In the genomic region with DNA sequence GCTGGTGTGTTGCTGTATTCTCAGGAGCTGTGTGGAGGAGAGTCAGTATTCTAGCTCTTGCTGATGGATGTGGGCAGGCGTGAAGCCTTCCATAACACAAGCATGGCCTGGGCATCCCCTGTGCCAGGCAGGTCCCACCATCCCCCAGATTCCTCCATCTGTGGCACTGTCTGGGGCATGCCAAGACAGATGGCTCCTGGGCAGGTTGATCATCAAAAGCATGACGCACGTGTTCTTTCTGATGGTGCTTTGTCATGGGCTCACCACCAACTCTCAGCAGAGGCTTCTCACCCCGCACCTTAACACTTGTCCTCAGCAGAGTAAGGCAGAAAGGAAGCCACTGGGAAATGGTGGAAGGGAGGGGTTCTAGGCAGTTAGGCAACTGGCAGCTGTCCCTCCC, we compare ENCODE assay signal across 15 cellular contexts.
DNase-seq lines count a peak whose midpoint lies in the region; ATAC-seq and TF ChIP-seq lines count a peak whose summit lies in the region.
"Had no signal": no experiment of that assay in that cellular context is flagged by ENCODE, and none has a peak within 500 bp of the region (broad histone marks: within the 10 kb centered on the region; RNA-seq: fewer than 3 reads in every experiment).

No MANE protein-coding gene starts in this region.

- ATAC-seq in lung (ENCODE audit: insufficient read depth, low FRiP score) (peak; percentile 16), heart left ventricle (no peak)

- DNase-seq in Ammon's horn (ENCODE audit: low spot score) (peak; percentile 14), NCI-H1694 (lab: John Stamatoyannopoulos, UW) (peak; percentile 31), cerebellar cortex (ENCODE audit: low spot score) (peak; percentile 84), lung (ENCODE audit: low spot score) (no peak), MM.1S (no peak), smooth muscle cell (lab: John Stamatoyannopoulos, UW; ENCODE audit: unreplicated experiment) (no peak), heart left ventricle (no peak)
- no peak for DNase-seq in effector CD8-positive, alpha-beta T cell (lab: John Stamatoyannopoulos, UW)
- DNase-seq: BE2C; CD4-positive, alpha-beta memory T cell; DND-41; GF-D8; HCEC 1CT; HFFc6 had no signal

- intact Hi-C loops in heart left ventricle (cut with DNase I), result no loop called here

- H3F3A ChIP-seq in MM.1S (ENCODE audit: insufficient read depth, low read length), result no peaks in the 10 kb centered on the region
- no peaks in the 10 kb centered on the region for H3F3A ChIP-seq in smooth muscle cell (ENCODE audit: low read depth)

- no peaks in the 10 kb centered on the region for H3K79me2 ChIP-seq in MM.1S (ENCODE audit: low read length)
- H3K79me2 ChIP-seq in smooth muscle cell (ENCODE audit: low read depth), result no peaks in the 10 kb centered on the region

- TF ChIP-seq POLR2A in heart left ventricle (IDR thresholded peaks at IDR 0.05), result no peak

- H4K20me1 ChIP-seq in MM.1S (ENCODE audit: insufficient read depth, low read length) (no peaks in the 10 kb centered on the region), smooth muscle cell (ENCODE audit: low read depth) (no peaks in the 10 kb centered on the region)

- H3K27me3 ChIP-seq in lung (ENCODE audit: control insufficient read depth, insufficient read depth), result no peaks in the 10 kb centered on the region
- no peaks in the 10 kb centered on the region for H3K27me3 ChIP-seq in MM.1S (replicated peaks; ENCODE audit: insufficient read depth, low read length)
- H3K27me3 ChIP-seq in smooth muscle cell (ENCODE audit: low read depth), result no peaks in the 10 kb centered on the region
- H3K27me3 ChIP-seq in heart left ventricle, result no peaks in the 10 kb centered on the region
- H3K27me3 ChIP-seq: BE2C had no signal

- H3K9me2 ChIP-seq in MM.1S (replicated peaks; ENCODE audit: insufficient read depth, low read length), result no peaks in the 10 kb centered on the region

- no peak overlapping the region for H3K4me2 ChIP-seq in MM.1S (ENCODE audit: low read depth, low read length)
- no peak overlapping the region for H3K4me2 ChIP-seq in smooth muscle cell

- H3K9me3 ChIP-seq in lung (ENCODE audit: control insufficient read depth in 2 of 2, insufficient read depth in 1 of 2, low read length in 1 of 2) (no peaks in the 10 kb centered on the region), MM.1S (replicated peaks; ENCODE audit: insufficient read depth, low read length) (no peaks in the 10 kb centered on the region), smooth muscle cell (replicated peaks; ENCODE audit: low read depth) (no peaks in the 10 kb centered on the region), heart left ventricle (no peaks in the 10 kb centered on the region)
- H3K9me3 ChIP-seq: BE2C had no signal

- WGBS in lung, 2 donors, result 92 to 96% methylated on average over 4 of the region's 4 CpGs
- 97% methylated on average over 3 of the region's 4 CpGs for WGBS in smooth muscle cell (ENCODE audit: low lambda C conversion rate)
- 86 to 95% (median 93%) methylated on average over 3 to 4 of the region's 4 CpGs for WGBS in heart left ventricle, 4 donors

- TF ChIP-seq CTCF in lung (IDR thresholded peaks at IDR 0.05; ENCODE audit: control extremely low read depth, extremely low read depth) (no peak), MM.1S (IDR thresholded peaks at IDR 0.05; ENCODE audit: low read length) (no peak), smooth muscle cell (IDR thresholded peaks at IDR 0.05; ENCODE audit: borderline replicate concordance, insufficient read depth, poor library complexity, severe bottlenecking) (no peak), heart left ventricle (IDR thresholded peaks at IDR 0.05) (no peak)

- H3K27ac ChIP-seq in lung (ENCODE audit: low read depth in 1 of 2, low read length in 1 of 2), result no peak overlapping the region
- no peak overlapping the region for H3K27ac ChIP-seq in MM.1S (ENCODE audit: low read length)
- H3K27ac ChIP-seq in smooth muscle cell (ENCODE audit: low read depth), result no peak overlapping the region
- H3K27ac ChIP-seq in heart left ventricle, result no peak overlapping the region
- H3K27ac ChIP-seq: C4-2B had no signal

- H3K4me3 ChIP-seq in lung, result no peak overlapping the region
- no peak overlapping the region for H3K4me3 ChIP-seq in MM.1S (ENCODE audit: low read length)
- H3K4me3 ChIP-seq in smooth muscle cell, result no peak overlapping the region
- no peak overlapping the region for H3K4me3 ChIP-seq in heart left ventricle

- H3K4me1 ChIP-seq in lung (ENCODE audit: control insufficient read depth in 2 of 2, insufficient read depth in 2 of 2, low read length in 2 of 2) (peaks cover 0 to 11% of the 10 kb centered on the region in 2 donors), MM.1S (ENCODE audit: low read length) (no peaks in the 10 kb centered on the region), smooth muscle cell (ENCODE audit: low read depth) (peaks cover 4% of the 10 kb centered on the region), heart left ventricle (peaks cover 0 to 20% (median 8%) of the 10 kb centered on the region in 12 donors)

- H3K36me3 ChIP-seq in lung (ENCODE audit: control insufficient read depth in 2 of 2, insufficient read depth in 2 of 2, low read length in 2 of 2) (no peaks in the 10 kb centered on the region), MM.1S (replicated peaks; ENCODE audit: insufficient read depth, low read length) (no peaks in the 10 kb centered on the region), smooth muscle cell (ENCODE audit: low read depth) (no peaks in the 10 kb centered on the region), heart left ventricle (no peaks in the 10 kb centered on the region)

- H2AFZ ChIP-seq in MM.1S (ENCODE audit: low read length), result no peak overlapping the region
- H2AFZ ChIP-seq in smooth muscle cell (ENCODE audit: low read depth), result no peak overlapping the region

- no peak overlapping the region for H3K9ac ChIP-seq in MM.1S (ENCODE audit: low read length)
- H3K9ac ChIP-seq in smooth muscle cell (ENCODE audit: low read depth), result no peak overlapping the region

Comparison
In these comparisons a context has a peak if more than half of its experiments do, and no peak if none do; other contexts are left out.
1. DNase-seq: peak in Ammon's horn (single experiment), NCI-H1694 (single experiment) and cerebellar cortex (single experiment); none in lung (single experiment), MM.1S (single experiment), smooth muscle cell (single experiment), heart left ventricle (0 of 5) and effector CD8-positive, alpha-beta T cell (single experiment).